In genomic region chr9:70814597-70814996, GRCh38 we compare ENCODE assay signal across 32 cellular contexts.
"Had no signal": no experiment of that assay in that cellular context is flagged by ENCODE, and none has a peak within 500 bp of the region (broad histone marks: within the 10 kb centered on the region; RNA-seq: fewer than 3 reads in every experiment).

No MANE protein-coding gene starts in this region.

- H3K27ac ChIP-seq: ascending aorta, breast epithelium, cardiac muscle cell, colonic mucosa, WERI-Rb-1 had no signal

- ATAC-seq: activated CD4-positive, alpha-beta T cell treated with anti-CD3 and anti-CD28 coated beads for 36 hours; activated CD8-positive, alpha-beta memory T cell treated with anti-CD3 and anti-CD28 coated beads, Interleukin-2, amount 10 ng/mL, durations not matched to agents 7 days and 5 days; activated CD8-positive, alpha-beta T cell treated with anti-CD3 and anti-CD28 coated beads, Interleukin-2, amount 10 ng/mL, durations not matched to agents 7 days and 5 days; activated naive CD4-positive, alpha-beta T cell treated with anti-CD3 and anti-CD28 coated beads, Interleukin-2, amount 50 U/mL, for 72 hours; activated T-cell treated with anti-CD3 and anti-CD28 coated beads, Interleukin-2, amount 50 U/mL, for 72 hours; esophagus mucosa; T-helper 17 cell had no signal

- H3K9me3 ChIP-seq: ascending aorta, breast epithelium, colonic mucosa had no signal

- FAIRE-seq: endometrium, endothelial cell of umbilical vein, frontal cortex had no signal

- H3K27me3 ChIP-seq: ascending aorta, breast epithelium, cardiac muscle cell, colonic mucosa had no signal

- H3K4me3 ChIP-seq: ascending aorta, breast epithelium, cardiac muscle cell, colonic mucosa had no signal

- DNase-seq: activated CD4-positive, alpha-beta memory T cell treated with anti-CD3 and anti-CD28 coated beads for 36 hours; activated CD4-positive, alpha-beta T cell treated with anti-CD3 and anti-CD28 coated beads for 36 hours; activated CD4-positive, alpha-beta T cell treated with anti-CD3 and anti-CD28 coated beads, Interleukin-2, amount 10 ng/mL, durations not matched to agents 24 days and 14 days; activated CD4-positive, CD25-positive, alpha-beta regulatory T cell; activated CD4-positive, CD25-positive, alpha-beta regulatory T cell treated with anti-CD3 and anti-CD28 coated beads, Interleukin-2, amount 50 U/mL, for 72 hours; activated CD8-positive, alpha-beta memory T cell treated with anti-CD3 and anti-CD28 coated beads, Interleukin-2, amount 10 ng/mL, durations not matched to agents 7 days and 5 days; activated CD8-positive, alpha-beta memory T cell treated with anti-CD3 and anti-CD28 coated beads, Interleukin-2, amount 50 U/mL, for 4 hours; activated CD8-positive, alpha-beta T cell treated with anti-CD3 and anti-CD28 coated beads, Interleukin-2, amount 10 ng/mL, durations not matched to agents 7 days and 5 days; activated gamma-delta T cell; activated naive CD4-positive, alpha-beta T cell; activated naive CD4-positive, alpha-beta T cell treated with anti-CD3 and anti-CD28 coated beads, Interleukin-2, amount 10 ng/mL, durations not matched to agents 7 days and 5 days; activated naive CD8-positive, alpha-beta T cell treated with anti-CD3 and anti-CD28 coated beads, Interleukin-2, amount 10 ng/mL, durations not matched to agents 7 days and 5 days; activated T-cell treated with anti-CD3 and anti-CD28 coated beads, Interleukin-2, amount 50 U/mL, for 1 hour; activated T-cell treated with anti-CD3 and anti-CD28 coated beads, Interleukin-2, amount 50 U/mL, for 72 hours; central memory CD4-positive, alpha-beta T cell; cerebellar nuclear complex; colonic mucosa; effector CD8-positive, alpha-beta T cell; foreskin fibroblast; head of caudate nucleus; T-helper 1 cell; T-helper 17 cell; T1000; WERI-Rb-1 had no signal

- H3K4me1 ChIP-seq: ascending aorta, breast epithelium, colonic mucosa had no signal

- H3K36me3 ChIP-seq: ascending aorta, breast epithelium, cardiac muscle cell, colonic mucosa, WERI-Rb-1 had no signal
